ENCODE assay signal across 1 cellular context in genomic region chr17:48444531-48445247, GRCh38.
TF ChIP-seq lines count a peak whose summit lies in the region.

No MANE protein-coding gene starts in this region.

TF ChIP-seq in K562, 482 proteins besides CTCF, POLR2A, EP300 and RAD21 (continued from another document):
- TF ChIP-seq ZBTB40 (IDR thresholded peaks at IDR 0.05) (peak; percentile 78), ZBTB40 (CRISPR knock-in tag; IDR thresholded peaks at IDR 0.05) (no peak), ZBTB33 (CRISPR knock-in tag; IDR thresholded peaks at IDR 0.05) (peak; percentile 79)
